ENCODE assay signal across 15 cellular contexts in genomic region chr4:151962138-151962845, GRCh38.
"Had no signal": no experiment of that assay in that cellular context is flagged by ENCODE, and none has a peak within 500 bp of the region (broad histone marks: within the 10 kb centered on the region; RNA-seq: fewer than 3 reads in every experiment).

No MANE protein-coding gene starts in this region.

- H3K9me3 Mint-ChIP-seq: endodermal cell, nephron had no signal

- H3K36me3 Mint-ChIP-seq: activated naive CD4-positive, alpha-beta T cell treated with anti-CD3 and anti-CD28 coated beads, Interleukin-2, amount 50 U/mL, for 24 hours had no signal

- H3K4me3 ChIP-seq: mucosa of descending colon, stomach had no signal

- DNase-seq: activated CD4-positive, alpha-beta T cell treated with anti-CD3 and anti-CD28 coated beads, Interleukin-2, amount 50 U/mL, for 4 hours; activated CD4-positive, CD25-positive, alpha-beta regulatory T cell; activated T-cell treated with anti-CD3 and anti-CD28 coated beads, Interleukin-2, amount 50 U/mL, for 1 hour; amygdala; brain microvascular endothelial cell; dermis blood vessel endothelial cell; endodermal cell; foreskin fibroblast; head of caudate nucleus; mucosa of descending colon; stimulated activated CD4-positive, alpha-beta T cell treated with anti-CD3 and anti-CD28 coated beads, Interleukin-4, amount 100 ng/mL, for 4 hours; stomach had no signal

- H3K27ac ChIP-seq: brain microvascular endothelial cell, stomach had no signal

- H3K4me3 Mint-ChIP-seq: activated naive CD4-positive, alpha-beta T cell treated with anti-CD3 and anti-CD28 coated beads, Interleukin-2, amount 50 U/mL, for 24 hours; endodermal cell; nephron had no signal

- H3K9me3 ChIP-seq: mucosa of descending colon, stomach had no signal

- ATAC-seq: left lobe of liver, mucosa of descending colon had no signal

- H3K27me3 Mint-ChIP-seq: activated naive CD4-positive, alpha-beta T cell treated with anti-CD3 and anti-CD28 coated beads, Interleukin-2, amount 50 U/mL, for 24 hours had no signal

- H3K27me3 ChIP-seq: brain microvascular endothelial cell, stomach had no signal

- H3K36me3 ChIP-seq: brain microvascular endothelial cell, stomach had no signal

- H3K27ac Mint-ChIP-seq: activated naive CD4-positive, alpha-beta T cell treated with anti-CD3 and anti-CD28 coated beads, Interleukin-2, amount 50 U/mL, for 24 hours; endodermal cell had no signal
